In genomic region chr19:35718345-35719041, GRCh38 we compare ENCODE assay signal across 1 cellular context.
TF ChIP-seq lines count a peak whose summit lies in the region.

No MANE protein-coding gene starts in this region.

TF ChIP-seq in K562, 482 proteins besides CTCF, POLR2A, EP300 and RAD21 (continues in another document):
- no peak for TF ChIP-seq CHD7 (IDR thresholded peaks at IDR 0.05; ENCODE audit: low read depth, low read length)
- TF ChIP-seq ZNF263 (CRISPR knock-in tag; IDR thresholded peaks at IDR 0.05; ENCODE audit: borderline replicate concordance) = 0 out of 2 replicates have a peak, but pooled peaks have one; percentile 27
- TF ChIP-seq ARID1B (IDR thresholded peaks at IDR 0.05) = no peak
- TF ChIP-seq EGR1 (conservative IDR thresholded peaks at IDR 0.05) = peak; percentile 65
- TF ChIP-seq ETS1 (conservative IDR thresholded peaks at IDR 0.05; ENCODE audit: control insufficient read depth, low read depth, low read length) = 0 out of 2 replicates have a peak, but pooled peaks have one; percentile 53
- no peak for TF ChIP-seq NFIC (IDR thresholded peaks at IDR 0.05)
- no peak for TF ChIP-seq PHTF2 (CRISPR knock-in tag; IDR thresholded peaks at IDR 0.05)
- no peak for TF ChIP-seq ZNF696 (CRISPR knock-in tag; conservative IDR thresholded peaks at IDR 0.05)
- no peak for TF ChIP-seq GABPB2 (CRISPR knock-in tag; conservative IDR thresholded peaks at IDR 0.05)
- no peak for TF ChIP-seq CAMTA2 (CRISPR knock-in tag; conservative IDR thresholded peaks at IDR 0.05)
- no peak for TF ChIP-seq BCOR (IDR thresholded peaks at IDR 0.05)
- no peak for TF ChIP-seq ZNF184 (CRISPR knock-in tag; IDR thresholded peaks at IDR 0.05)
- TF ChIP-seq ZNF79 (CRISPR knock-in tag; IDR thresholded peaks at IDR 0.05; ENCODE audit: low read depth) = no peak
- TF ChIP-seq KLF10 (CRISPR knock-in tag; IDR thresholded peaks at IDR 0.05) = no peak
- TF ChIP-seq ZSCAN29 (IDR thresholded peaks at IDR 0.05) = no peak
- TF ChIP-seq ZNF655 (CRISPR knock-in tag; IDR thresholded peaks at IDR 0.05) = no peak
- no peak for TF ChIP-seq ZMIZ1 (IDR thresholded peaks at IDR 0.05; ENCODE audit: low read depth in 2 of 2, low read length in 2 of 2)
- no peak for TF ChIP-seq RFX5 (IDR thresholded peaks at IDR 0.05; ENCODE audit: low read depth, low read length)
- TF ChIP-seq IFI16 (CRISPR knock-in tag; IDR thresholded peaks at IDR 0.05) = no peak
- TF ChIP-seq CHD2 (IDR thresholded peaks at IDR 0.05; ENCODE audit: low read depth, low read length) = no peak
- peak; percentile 50; the same call in 1 of the 2 replicates for TF ChIP-seq NKRF (IDR thresholded peaks at IDR 0.05; ENCODE audit: borderline replicate concordance)
- no peak for TF ChIP-seq ZBTB5 (IDR thresholded peaks at IDR 0.05)
- TF ChIP-seq ZNF311 (CRISPR knock-in tag; IDR thresholded peaks at IDR 0.05) = no peak
- no peak for TF ChIP-seq TFAM (CRISPR knock-in tag; conservative IDR thresholded peaks at IDR 0.05)
- TF ChIP-seq TAF1 (IDR thresholded peaks at IDR 0.05; ENCODE audit: control insufficient read depth, extremely low read depth, insufficient read depth, low read length, severe bottlenecking) = no peak
- 0 out of 2 replicates have a peak, but pooled peaks have one; percentile 39 for TF ChIP-seq FOXP4 (CRISPR knock-in tag; IDR thresholded peaks at IDR 0.05; ENCODE audit: borderline replicate concordance)
- TF ChIP-seq ZNF224 (CRISPR knock-in tag; IDR thresholded peaks at IDR 0.05) = no peak
- TF ChIP-seq KHSRP (IDR thresholded peaks at IDR 0.05) = no peak
- no peak for TF ChIP-seq ZNF280B (CRISPR knock-in tag; IDR thresholded peaks at IDR 0.05)
- TF ChIP-seq POLR3G (IDR thresholded peaks at IDR 0.05; ENCODE audit: extremely low read depth, insufficient read length, insufficient replicate concordance) = no peak
- no peak for TF ChIP-seq TCF3 (CRISPR knock-in tag; IDR thresholded peaks at IDR 0.05)
- no peak for TF ChIP-seq ZBTB1 (CRISPR knock-in tag; IDR thresholded peaks at IDR 0.05; ENCODE audit: borderline replicate concordance, low read depth)
